In the genomic region with DNA sequence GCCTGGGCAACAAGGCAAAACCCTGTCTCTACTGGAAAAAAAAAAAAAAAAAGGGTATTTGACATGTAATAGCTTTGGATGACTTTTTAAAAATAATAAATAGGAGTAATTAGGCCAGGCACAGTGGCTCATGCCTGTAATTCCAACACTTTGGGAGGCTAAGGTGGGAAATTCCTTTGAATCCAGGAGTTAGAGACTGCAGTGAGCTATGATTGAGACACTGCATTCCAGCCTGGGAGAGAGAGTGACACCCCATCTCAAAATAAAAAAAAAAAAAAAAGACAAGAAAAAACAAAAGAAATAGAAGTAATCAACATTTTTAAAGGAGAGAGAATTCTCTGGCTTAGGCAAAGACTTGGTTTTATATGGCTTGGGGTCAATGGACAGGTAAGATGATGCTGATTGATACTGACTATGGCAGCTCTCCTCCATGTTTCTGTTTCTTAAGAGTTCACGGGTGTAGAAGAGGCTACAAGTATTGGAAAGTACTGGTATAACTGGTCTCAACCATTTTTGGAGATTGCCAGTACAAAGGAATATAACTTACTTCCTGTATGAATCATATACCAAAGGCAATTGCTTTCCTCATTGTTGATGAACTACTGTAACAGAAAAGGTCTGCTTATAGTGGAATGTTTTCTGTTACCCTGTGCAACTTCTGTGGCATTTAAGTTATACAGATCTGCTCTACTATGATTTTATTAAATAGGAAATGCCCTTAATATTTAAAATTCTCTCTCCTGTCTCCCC, we compare ENCODE assay signal across 10 cellular contexts. TPM values are rescaled to one million over a fixed set of nuclear protein-coding genes. Genes with fewer than 3 reads are reported as not detected.
DNase-seq lines count a peak whose midpoint lies in the region; ATAC-seq and TF ChIP-seq lines count a peak whose summit lies in the region.
"Had no signal": no experiment of that assay in that cellular context is flagged by ENCODE, and none has a peak within 500 bp of the region (broad histone marks: within the 10 kb centered on the region; RNA-seq: fewer than 3 reads in every experiment).

No MANE protein-coding gene starts in this region.

- no peaks in the 10 kb centered on the region for H3K9me3 Mint-ChIP-seq in HFFc6
- no peaks in the 10 kb centered on the region for H3K9me3 Mint-ChIP-seq in activated CD8-positive, alpha-beta T cell treated with anti-CD3 and anti-CD28 coated beads for 36 hours
- no peaks in the 10 kb centered on the region for H3K9me3 Mint-ChIP-seq in immature natural killer cell
- H3K9me3 Mint-ChIP-seq: brain had no signal

- H3K4me3 Mint-ChIP-seq in HFFc6: peak overlapping the region; percentile 64
- H3K4me3 Mint-ChIP-seq in activated CD8-positive, alpha-beta T cell treated with anti-CD3 and anti-CD28 coated beads for 36 hours: no peak overlapping the region
- H3K4me3 Mint-ChIP-seq in immature natural killer cell: no peak overlapping the region
- H3K4me3 Mint-ChIP-seq: brain had no signal

- ATAC-seq in activated CD8-positive, alpha-beta T cell treated with anti-CD3 and anti-CD28 coated beads for 36 hours: peak; percentile 50
- ATAC-seq in GM18861 (IDR thresholded peaks at IDR 0.05; ENCODE audit: unreplicated experiment): no peak

- TF ChIP-seq CTCF in HFFc6 (IDR thresholded peaks at IDR 0.05): no peak
- TF ChIP-seq CTCF in activated CD8-positive, alpha-beta T cell treated with anti-CD3 and anti-CD28 coated beads for 36 hours (IDR thresholded peaks at IDR 0.05): no peak

- CTCF ChIA-PET in activated CD8-positive, alpha-beta T cell treated with anti-CD3 and anti-CD28 coated beads for 36 hours (lab: Charles Lee): interaction anchor here (0.9 to 3.2 kb wide), 3 partner anchors 10 to 138 kb away, joined by 3 to 13 read pairs (median 4); a partner anchor contains a TSS

- POLR2A ChIA-PET in activated CD8-positive, alpha-beta T cell treated with anti-CD3 and anti-CD28 coated beads for 36 hours (lab: Charles Lee): no interaction called here

- DNase-seq in AG08395 (ENCODE audit: low spot score) (peak; percentile 53), HFFc6 (peak; percentile 60), immature natural killer cell (no peak), NCI-H526 (lab: John Stamatoyannopoulos, UW) (no peak), mucosa of gallbladder (ENCODE audit: low spot score) (no peak), NCI-H146 (lab: John Stamatoyannopoulos, UW) (no peak)
- no peak for DNase-seq in activated CD8-positive, alpha-beta T cell treated with anti-CD3 and anti-CD28 coated beads for 36 hours
- DNase-seq: RPMI8226 had no signal

- peak overlapping the region; percentile 94 for H3K27ac Mint-ChIP-seq in HFFc6
- H3K27ac Mint-ChIP-seq in activated CD8-positive, alpha-beta T cell treated with anti-CD3 and anti-CD28 coated beads for 36 hours: peak overlapping the region; percentile 48
- H3K27ac Mint-ChIP-seq in immature natural killer cell: peak overlapping the region in 5 of 6 donors; percentile 14 to 76 (median 59)
- H3K27ac Mint-ChIP-seq: brain had no signal

- intact Hi-C loops in activated CD8-positive, alpha-beta T cell treated with anti-CD3 and anti-CD28 coated beads for 36 hours (cut with micrococcal nuclease): loop anchor here (10.0 kb wide), 1 partner anchor 57 kb away; no protein-coding TSS in a partner anchor

- H3K4me1 Mint-ChIP-seq in HFFc6 (ENCODE audit: low read depth): peaks cover 46% of the 10 kb centered on the region
- peaks cover 57% of the 10 kb centered on the region for H3K4me1 Mint-ChIP-seq in activated CD8-positive, alpha-beta T cell treated with anti-CD3 and anti-CD28 coated beads for 36 hours (ENCODE audit: low read depth)
- H3K4me1 Mint-ChIP-seq in immature natural killer cell: peaks cover 65 to 74% of the 10 kb centered on the region in 2 donors
- H3K4me1 Mint-ChIP-seq: brain had no signal

- H3K36me3 Mint-ChIP-seq in HFFc6 (ENCODE audit: low read depth) (peaks cover 17% of the 10 kb centered on the region), immature natural killer cell (peaks cover 0 to 22% (median 14%) of the 10 kb centered on the region in 3 donors)
- peaks cover 13% of the 10 kb centered on the region for H3K36me3 Mint-ChIP-seq in activated CD8-positive, alpha-beta T cell treated with anti-CD3 and anti-CD28 coated beads for 36 hours (ENCODE audit: low read depth)
- H3K36me3 Mint-ChIP-seq: brain had no signal

- no peaks in the 10 kb centered on the region; the same call in 1 of the 2 replicates for H3K27me3 Mint-ChIP-seq in HFFc6 (ENCODE audit: insufficient read depth)
- H3K27me3 Mint-ChIP-seq in activated CD8-positive, alpha-beta T cell treated with anti-CD3 and anti-CD28 coated beads for 36 hours: no peaks in the 10 kb centered on the region
- peaks cover 0 to 5% (median 4%) of the 10 kb centered on the region in 3 donors for H3K27me3 Mint-ChIP-seq in immature natural killer cell (ENCODE audit: low read depth in 3 of 3)

RNA-seq across cellular contexts. Expression of a gene that starts 10.1 kb away (rescaled TPM):
- 10 to 100 TPM; 11.9 to 22.2 (median 19.1) TPM for total RNA-seq in HFFc6 (2021; fragmentation: NEBNext Ultra II Directional; extraction: Animal tissue kit (Norgen Biotek cat#: 25700))
- 1 to 10 TPM; 4.4 to 4.6 TPM for total RNA-seq in activated CD8-positive, alpha-beta T cell treated with anti-CD3 and anti-CD28 coated beads for 36 hours
- polyA plus RNA-seq in immature natural killer cell: 10 to 100 TPM in 1 of 3 donors, 1 to 10 TPM in 2; 5.5 to 13.8 (median 6.2) TPM
- total RNA-seq in mucosa of gallbladder: 15.9 TPM

RNA-seq across cellular contexts. Expression of a gene that starts 40.2 kb away (rescaled TPM):
- 1 to 10 TPM; 6.4 to 7.6 (median 7.3) TPM for total RNA-seq in HFFc6 (2021; fragmentation: NEBNext Ultra II Directional; extraction: Animal tissue kit (Norgen Biotek cat#: 25700))
- 1 to 10 TPM; 4.5 to 6.0 TPM for total RNA-seq in activated CD8-positive, alpha-beta T cell treated with anti-CD3 and anti-CD28 coated beads for 36 hours
- 1 to 10 TPM; 2.2 to 3.9 (median 2.9) TPM for polyA plus RNA-seq in immature natural killer cell
- 11.2 TPM for total RNA-seq in mucosa of gallbladder

Comparison
In these comparisons a context has a peak if more than half of its experiments do, and no peak if none do; other contexts are left out.
1. DNase-seq: peak in AG08395 (single experiment) and HFFc6 (single experiment); none in activated CD8-positive, alpha-beta T cell treated with anti-CD3 and anti-CD28 coated beads for 36 hours (single experiment), immature natural killer cell (0 of 3), NCI-H526 (0 of 2), mucosa of gallbladder (single experiment) and NCI-H146 (single experiment).
2. Peak in every context shown above with its lines, with median percentiles within 50 percentile points of each other: H3K27ac Mint-ChIP-seq.